Comparison of ENCODE assay signal across 18 cellular contexts in the genomic region with DNA sequence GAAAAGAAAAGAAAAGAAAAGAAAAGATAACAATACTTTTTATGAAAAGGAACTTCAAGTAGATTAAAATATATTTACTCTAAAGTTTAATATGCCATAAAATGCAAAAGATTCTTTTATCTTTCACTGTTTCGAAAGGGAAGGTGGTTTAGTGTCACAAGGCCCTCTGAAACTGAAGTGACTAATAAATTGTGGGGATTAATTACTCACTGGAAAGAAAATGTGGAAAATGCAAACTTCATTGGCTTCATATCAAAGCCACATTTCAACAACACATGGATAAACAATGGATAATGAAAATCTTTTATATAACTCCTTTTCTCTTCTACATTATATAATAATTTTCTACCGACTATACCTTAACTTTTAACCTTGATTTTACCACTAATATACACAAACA.
DNase-seq lines count a peak whose midpoint lies in the region; ATAC-seq and TF ChIP-seq lines count a peak whose summit lies in the region.
"Had no signal": no experiment of that assay in that cellular context is flagged by ENCODE, and none has a peak within 500 bp of the region (broad histone marks: within the 10 kb centered on the region; RNA-seq: fewer than 3 reads in every experiment).

No MANE protein-coding gene starts in this region.

- DNase-seq in AG20443 (ENCODE audit: low spot score): peak; percentile 63
- DNase-seq in amniotic epithelial cell (ENCODE audit: low read depth): peak; percentile 67
- peak; percentile 7 for DNase-seq in fibroblast of peridontal ligament (ENCODE audit: extremely low read depth)
- peak; percentile 16 for DNase-seq in renal cortical epithelial cell (ENCODE audit: low read depth)
- no peak for DNase-seq in NCI-H345 (lab: John Stamatoyannopoulos, UW)
- DNase-seq in type B pancreatic cell (ENCODE audit: extremely low spot score, unreplicated experiment): no peak
- DNase-seq: AML-193; Caco-2; CD4-positive, CD25-positive, alpha-beta regulatory T cell; DMS153; MV-4-11; NCI-H1417 treated with DMSO at 0.1 percent for 48 hours; NCI-H1930; NCI-H2171 treated with DMSO at 0.1 percent for 48 hours; NCI-H82; PC-9 had no signal

- no peak for TF ChIP-seq CTCF in type B pancreatic cell (conservative IDR thresholded peaks at IDR 0.05)

- H3K27ac Mint-ChIP-seq in type B pancreatic cell: no peak overlapping the region
- H3K27ac Mint-ChIP-seq: CD4-positive, CD25-positive, alpha-beta regulatory T cell had no signal

- H3K4me1 Mint-ChIP-seq in type B pancreatic cell (ENCODE audit: unreplicated experiment): no peaks in the 10 kb centered on the region
- H3K4me1 Mint-ChIP-seq: CD4-positive, CD25-positive, alpha-beta regulatory T cell had no signal

- H3K9me3 Mint-ChIP-seq in type B pancreatic cell: no peaks in the 10 kb centered on the region

- ATAC-seq in HG03565 (IDR thresholded peaks at IDR 0.05; ENCODE audit: unreplicated experiment): no peak
- ATAC-seq: A549 had no signal

- H3K36me3 Mint-ChIP-seq in type B pancreatic cell: no peaks in the 10 kb centered on the region
- H3K36me3 Mint-ChIP-seq: CD4-positive, CD25-positive, alpha-beta regulatory T cell had no signal

- no peak overlapping the region for H3K4me3 Mint-ChIP-seq in type B pancreatic cell
- H3K4me3 Mint-ChIP-seq: CD4-positive, CD25-positive, alpha-beta regulatory T cell had no signal

- peaks cover 3% of the 10 kb centered on the region for H3K27me3 Mint-ChIP-seq in type B pancreatic cell

Comparison
In these comparisons a context has a peak if more than half of its experiments do, and no peak if none do; other contexts are left out.
1. DNase-seq: peak in AG20443 (single experiment), amniotic epithelial cell (single experiment), fibroblast of peridontal ligament (single experiment) and renal cortical epithelial cell (single experiment); none in NCI-H345 (single experiment) and type B pancreatic cell (single experiment).